17 cellular contexts compared by ENCODE assay signal in the genomic region with DNA sequence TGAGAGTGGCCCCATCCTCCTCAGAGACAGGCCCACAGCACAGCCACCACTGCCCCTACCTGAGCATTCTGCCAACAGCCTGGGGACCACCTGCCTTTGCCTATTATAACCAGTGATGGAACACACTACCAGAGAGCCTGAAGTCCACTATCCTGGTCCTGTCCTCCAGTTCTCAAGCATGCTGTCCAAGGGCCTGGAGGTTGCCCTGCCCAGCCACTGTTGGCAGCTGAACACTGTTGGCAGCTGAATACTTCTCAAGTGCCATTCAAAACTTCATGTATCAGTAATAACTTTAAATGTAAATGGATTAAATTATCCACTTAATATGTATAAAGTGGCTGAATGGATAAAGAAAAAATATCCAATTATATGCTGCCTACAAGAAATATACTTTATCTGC.
A peak's percentile ranks its signal among the peaks of the same experiment; 100 is the strongest.
DNase-seq lines count a peak whose midpoint lies in the region; ATAC-seq and TF ChIP-seq lines count a peak whose summit lies in the region.
"Had no signal": no experiment of that assay in that cellular context is flagged by ENCODE, and none has a peak within 500 bp of the region (broad histone marks: within the 10 kb centered on the region; RNA-seq: fewer than 3 reads in every experiment).

No MANE protein-coding gene starts in this region.

- intact Hi-C loops in left ventricle myocardium superior (cut with micrococcal nuclease): no loop called here
- intact Hi-C loops in cardiac septum (cut with DNase I): no loop called here
- intact Hi-C loops in thyroid gland (cut with DNase I): no loop called here

- no peaks in the 10 kb centered on the region for H3K27me3 ChIP-seq in thyroid gland

- H3K36me3 ChIP-seq in thyroid gland: no peaks in the 10 kb centered on the region
- H3K36me3 ChIP-seq: HAP-1 had no signal

- H3K4me3 ChIP-seq in thyroid gland (replicated peaks in 1 of 3): no peak overlapping the region
- H3K4me3 ChIP-seq: A549, GM12878, HAP-1 had no signal

- TF ChIP-seq CTCF in thyroid gland (IDR thresholded peaks at IDR 0.05): no peak

- no peak overlapping the region for H3K27ac Mint-ChIP-seq in stimulated activated memory B cell treated with anti-CD40 and anti-IgM and Interleukin-4, amounts not matched to agents 10 μg/mL and 1 μg/mL and 100 μg/mL, for 72 hours
- H3K27ac Mint-ChIP-seq: CD4-positive, alpha-beta memory T cell had no signal

- H3K4me1 Mint-ChIP-seq in stimulated activated memory B cell treated with anti-CD40 and anti-IgM and Interleukin-4, amounts not matched to agents 10 μg/mL and 1 μg/mL and 100 μg/mL, for 72 hours: no peaks in the 10 kb centered on the region
- H3K4me1 Mint-ChIP-seq: CD4-positive, alpha-beta memory T cell had no signal

- H3K27me3 Mint-ChIP-seq in stimulated activated memory B cell treated with anti-CD40 and anti-IgM and Interleukin-4, amounts not matched to agents 10 μg/mL and 1 μg/mL and 100 μg/mL, for 72 hours: peaks cover 31% of the 10 kb centered on the region

- no peak for TF ChIP-seq POLR2A in thyroid gland (IDR thresholded peaks at IDR 0.05)

- H3K4me1 ChIP-seq in thyroid gland: no peaks in the 10 kb centered on the region
- H3K4me1 ChIP-seq: A549, HAP-1 had no signal

- H3K9me3 ChIP-seq in thyroid gland: no peaks in the 10 kb centered on the region
- H3K9me3 ChIP-seq: HAP-1 had no signal

- H3K36me3 Mint-ChIP-seq in stimulated activated memory B cell treated with anti-CD40 and anti-IgM and Interleukin-4, amounts not matched to agents 10 μg/mL and 1 μg/mL and 100 μg/mL, for 72 hours: no peaks in the 10 kb centered on the region
- H3K36me3 Mint-ChIP-seq: CD4-positive, alpha-beta memory T cell had no signal

- no peak overlapping the region for H3K4me3 Mint-ChIP-seq in stimulated activated memory B cell treated with anti-CD40 and anti-IgM and Interleukin-4, amounts not matched to agents 10 μg/mL and 1 μg/mL and 100 μg/mL, for 72 hours
- H3K4me3 Mint-ChIP-seq: CD4-positive, alpha-beta memory T cell had no signal

- DNase-seq in DMS79 treated with DMSO at 0.1 percent for 48 hours (lab: John Stamatoyannopoulos, UW) (peak; percentile 12), DMS79 (lab: John Stamatoyannopoulos, UW) (no peak), left ventricle myocardium superior (no peak), cardiac septum (ENCODE audit: low spot score) (no peak), thyroid gland (peak; percentile 61 to 68), kidney glomerular epithelial cell (lab: John Stamatoyannopoulos, UW) (no peak)
- DNase-seq: AML-193; CD4-positive, alpha-beta memory T cell; DMS153; DND-41; EL had no signal

- H3K27ac ChIP-seq in thyroid gland: no peak overlapping the region
- H3K27ac ChIP-seq: 22Rv1, C4-2B had no signal

- peak; percentile 47 for ATAC-seq in left ventricle myocardium superior
- ATAC-seq in stimulated activated memory B cell treated with anti-CD40 and anti-IgM and Interleukin-4, amounts not matched to agents 10 μg/mL and 1 μg/mL and 100 μg/mL, for 72 hours: no peak
- ATAC-seq: A549, GM12878 had no signal

- H3K9me3 Mint-ChIP-seq in stimulated activated memory B cell treated with anti-CD40 and anti-IgM and Interleukin-4, amounts not matched to agents 10 μg/mL and 1 μg/mL and 100 μg/mL, for 72 hours: peaks cover 10% of the 10 kb centered on the region

Comparison
In these comparisons a context has a peak if more than half of its experiments do, and no peak if none do; other contexts are left out.
1. DNase-seq: peak in DMS79 treated with DMSO at 0.1 percent for 48 hours (single experiment) and thyroid gland (2 of 2); none in DMS79 (single experiment), left ventricle myocardium superior (single experiment), cardiac septum (single experiment) and kidney glomerular epithelial cell (single experiment).